8 cellular contexts compared by ENCODE assay signal in the genomic region with DNA sequence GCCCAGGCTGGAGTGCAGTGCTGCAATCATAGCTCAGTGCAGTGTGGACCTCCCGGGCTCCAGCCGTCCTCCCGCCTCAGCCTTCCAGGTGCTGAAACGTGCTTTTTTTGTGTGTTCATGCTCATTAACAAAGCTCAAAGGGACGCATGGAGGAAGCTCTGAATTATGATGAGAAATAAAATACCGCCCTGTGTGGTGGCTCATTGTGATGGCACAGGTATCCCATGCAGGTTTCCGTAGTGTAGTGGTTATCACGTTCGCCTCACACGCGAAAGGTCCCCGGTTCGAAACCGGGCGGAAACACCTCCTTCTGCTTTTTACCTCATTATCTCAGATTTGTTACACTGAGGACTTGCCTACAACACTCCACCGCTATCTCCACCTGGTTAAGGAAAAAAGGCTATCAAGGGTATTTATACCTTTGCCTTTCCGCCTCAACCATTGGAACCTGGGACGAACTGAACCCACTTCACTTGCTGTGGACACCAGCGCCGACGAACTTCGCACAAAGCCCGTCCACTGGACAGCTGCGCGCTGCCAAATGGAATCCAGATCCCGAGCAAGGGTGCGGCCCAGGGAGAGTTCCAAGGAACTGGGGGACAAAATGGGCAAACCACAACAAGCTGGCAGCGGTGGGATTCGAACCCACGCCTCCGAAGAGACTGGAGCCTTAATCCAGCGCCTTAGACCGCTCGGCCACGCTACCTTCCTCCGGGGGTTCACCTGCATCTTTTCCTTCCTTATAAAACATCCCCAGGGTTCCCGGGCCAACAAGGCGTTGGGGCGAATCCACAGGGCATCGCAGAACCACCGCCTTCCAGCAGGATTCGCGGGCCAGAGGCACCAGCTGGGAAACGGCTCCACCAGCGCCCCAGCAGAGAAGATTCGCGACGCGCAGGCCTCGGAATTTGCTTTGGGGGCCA. TPM values are rescaled to one million over a fixed set of nuclear protein-coding genes. Genes with fewer than 3 reads are reported as not detected.
DNase-seq lines count a peak whose midpoint lies in the region; ATAC-seq lines count a peak whose summit lies in the region.

No MANE protein-coding gene starts in this region.

- H3K4me1 ChIP-seq in CD4-positive, alpha-beta memory T cell (ENCODE audit: insufficient read depth, low read length), result peaks cover 17% of the 10 kb centered on the region
- H3K4me1 ChIP-seq in mesodermal cell (ENCODE audit: control insufficient read depth, insufficient read depth, low read length, poor library complexity, severe bottlenecking), result peaks cover 7% of the 10 kb centered on the region

- peaks cover 48% of the 10 kb centered on the region for H3K27me3 ChIP-seq in CD4-positive, alpha-beta memory T cell (ENCODE audit: insufficient read depth, low read length)

- H3K4me3 Mint-ChIP-seq in CD4-positive, alpha-beta memory T cell, result peak overlapping the region; percentile 25 to 89 (median 84)
- peak overlapping the region; percentile 97 for H3K4me3 Mint-ChIP-seq in activated naive CD8-positive, alpha-beta T cell treated with anti-CD3 and anti-CD28 coated beads, Interleukin-2, amount 10 ng/mL, durations not matched to agents 7 days and 5 days

- peaks cover 0 to 9% of the 10 kb centered on the region in 2 donors for H3K36me3 Mint-ChIP-seq in CD4-positive, alpha-beta memory T cell
- H3K36me3 Mint-ChIP-seq in activated naive CD8-positive, alpha-beta T cell treated with anti-CD3 and anti-CD28 coated beads, Interleukin-2, amount 10 ng/mL, durations not matched to agents 7 days and 5 days, result no peaks in the 10 kb centered on the region

- peaks cover 37 to 49% of the 10 kb centered on the region in 2 donors for H3K27me3 Mint-ChIP-seq in CD4-positive, alpha-beta memory T cell
- H3K27me3 Mint-ChIP-seq in activated naive CD8-positive, alpha-beta T cell treated with anti-CD3 and anti-CD28 coated beads, Interleukin-2, amount 10 ng/mL, durations not matched to agents 7 days and 5 days, result peaks cover 18% of the 10 kb centered on the region

- ATAC-seq in GM21717 (IDR thresholded peaks at IDR 0.05; ENCODE audit: unreplicated experiment), result peak; percentile 44
- peak; percentile 82 for ATAC-seq in activated naive CD8-positive, alpha-beta T cell treated with anti-CD3 and anti-CD28 coated beads, Interleukin-2, amount 10 ng/mL, durations not matched to agents 7 days and 5 days (ENCODE audit: low read depth)

- H3K9me3 Mint-ChIP-seq in CD4-positive, alpha-beta memory T cell, result peaks cover 0 to 27% (median 6%) of the 10 kb centered on the region in 8 donors
- H3K9me3 Mint-ChIP-seq in activated naive CD8-positive, alpha-beta T cell treated with anti-CD3 and anti-CD28 coated beads, Interleukin-2, amount 10 ng/mL, durations not matched to agents 7 days and 5 days, result no peaks in the 10 kb centered on the region

- peak; percentile 46 to 67 (median 57) for DNase-seq in CD4-positive, alpha-beta memory T cell
- DNase-seq in NAMALWA (ENCODE audit: low spot score) (peak; percentile 86), NCI-H1930 (lab: John Stamatoyannopoulos, UW) (no peak), HUDEP-2 (lab: John Stamatoyannopoulos, UW; ENCODE audit: unreplicated experiment in 76 of 76) (no peak), NCI-H345 (lab: John Stamatoyannopoulos, UW) (no peak)
- DNase-seq in activated naive CD8-positive, alpha-beta T cell treated with anti-CD3 and anti-CD28 coated beads, Interleukin-2, amount 10 ng/mL, durations not matched to agents 7 days and 5 days, result peak; percentile 70

- peaks cover 7 to 34% (median 23%) of the 10 kb centered on the region in 4 donors for H3K4me1 Mint-ChIP-seq in CD4-positive, alpha-beta memory T cell
- peaks cover 38% of the 10 kb centered on the region for H3K4me1 Mint-ChIP-seq in activated naive CD8-positive, alpha-beta T cell treated with anti-CD3 and anti-CD28 coated beads, Interleukin-2, amount 10 ng/mL, durations not matched to agents 7 days and 5 days

- H3K27ac Mint-ChIP-seq in CD4-positive, alpha-beta memory T cell, result peak overlapping the region in 6 of 7 donors; percentile 64 to 94 (median 73)
- H3K27ac Mint-ChIP-seq in activated naive CD8-positive, alpha-beta T cell treated with anti-CD3 and anti-CD28 coated beads, Interleukin-2, amount 10 ng/mL, durations not matched to agents 7 days and 5 days, result peak overlapping the region; percentile 98

- H3K27ac ChIP-seq in CD4-positive, alpha-beta memory T cell (ENCODE audit: low read depth, low read length), result no peak overlapping the region
- no peak overlapping the region for H3K27ac ChIP-seq in mesodermal cell (ENCODE audit: low read depth, low read length, severe bottlenecking)

- intact Hi-C loops in CD4-positive, alpha-beta memory T cell (cut with micrococcal nuclease), result no loop called here

- no peaks in the 10 kb centered on the region for H3K9me3 ChIP-seq in CD4-positive, alpha-beta memory T cell (ENCODE audit: control insufficient read depth in 1 of 2, low read length in 2 of 2)
- no peaks in the 10 kb centered on the region for H3K9me3 ChIP-seq in mesodermal cell (ENCODE audit: control insufficient read depth, low read length)

- CTCF ChIA-PET in CD4-positive, alpha-beta memory T cell (lab: Charles Lee; ENCODE audit: partially characterized antibody), result interaction anchor here (0.7 to 3.0 kb wide), 7 partner anchors 9 to 33 kb away, joined by 3 to 12 read pairs (median 9); no protein-coding TSS in a partner anchor

- 1 to 3% methylated on average over 41 to 47 of the region's 50 CpGs for WGBS in mesodermal cell (ENCODE audit: insufficient coverage in 2 of 2), 2 experiments

- H3K36me3 ChIP-seq in CD4-positive, alpha-beta memory T cell (ENCODE audit: insufficient read depth, low read length), result no peaks in the 10 kb centered on the region
- H3K36me3 ChIP-seq in mesodermal cell (ENCODE audit: control insufficient read depth, insufficient read depth, low read length), result no peaks in the 10 kb centered on the region

- POLR2A ChIA-PET in CD4-positive, alpha-beta memory T cell (lab: Charles Lee; ENCODE audit: partially characterized antibody), result interaction anchor here (0.9 to 3.6 kb wide), 7 partner anchors 11 to 369 kb away, joined by 3 to 31 read pairs (median 8); partner anchors contain the start of genes TRIM41 and TRIM52
- POLR2A ChIA-PET in activated naive CD8-positive, alpha-beta T cell treated with anti-CD3 and anti-CD28 coated beads, Interleukin-2, amount 10 ng/mL, durations not matched to agents 7 days and 5 days (lab: Charles Lee), result interaction anchor here (0.6 to 3.4 kb wide), 13 partner anchors 9 to 342 kb away, joined by 3 to 23 read pairs (median 6); partner anchors contain the start of genes RACK1 and TRIM7

- H3K4me3 ChIP-seq in CD4-positive, alpha-beta memory T cell (ENCODE audit: low read length in 2 of 2), result no peak overlapping the region
- peak overlapping the region; percentile 19 for H3K4me3 ChIP-seq in mesodermal cell (ENCODE audit: extremely low read depth, insufficient read depth, low read length, poor library complexity, severe bottlenecking)

RNA-seq across cellular contexts. Expression of gene OR2V2, which starts 26.3 kb away (rescaled TPM):
- not detected for total RNA-seq in CD4-positive, alpha-beta memory T cell
- polyA plus RNA-seq in CD4-positive, alpha-beta memory T cell, result not detected
- not detected for total RNA-seq in activated naive CD8-positive, alpha-beta T cell treated with anti-CD3 and anti-CD28 coated beads, Interleukin-2, amount 10 ng/mL, durations not matched to agents 7 days and 5 days
- polyA plus RNA-seq in mesodermal cell (2013, experiment 1 of 2), result not detected
- polyA plus RNA-seq in mesodermal cell (2013, experiment 2 of 2), result not detected

RNA-seq across cellular contexts. Expression of gene TRIM7, which starts 31.3 kb away (rescaled TPM):
- 1 to 10 TPM; 3.3 to 4.2 TPM for total RNA-seq in CD4-positive, alpha-beta memory T cell
- polyA plus RNA-seq in CD4-positive, alpha-beta memory T cell, result under 1 TPM; 0.63 to 0.69 TPM
- total RNA-seq in activated naive CD8-positive, alpha-beta T cell treated with anti-CD3 and anti-CD28 coated beads, Interleukin-2, amount 10 ng/mL, durations not matched to agents 7 days and 5 days, result 1 to 10 TPM; 2.5 to 2.6 TPM
- polyA plus RNA-seq in mesodermal cell (2013, experiment 1 of 2), result 0.37 TPM
- not detected for polyA plus RNA-seq in mesodermal cell (2013, experiment 2 of 2)

RNA-seq across cellular contexts. Expression of gene OR2V1, which starts 42.7 kb away (rescaled TPM):
- not detected for total RNA-seq in CD4-positive, alpha-beta memory T cell
- polyA plus RNA-seq in CD4-positive, alpha-beta memory T cell, result not detected
- not detected for total RNA-seq in activated naive CD8-positive, alpha-beta T cell treated with anti-CD3 and anti-CD28 coated beads, Interleukin-2, amount 10 ng/mL, durations not matched to agents 7 days and 5 days
- polyA plus RNA-seq in mesodermal cell (2013, experiment 1 of 2), result not detected
- polyA plus RNA-seq in mesodermal cell (2013, experiment 2 of 2), result not detected

RNA-seq across cellular contexts. Expression of gene TRIM41, which starts 49.4 kb away (rescaled TPM):
- 10 to 100 TPM; 39.9 to 40.7 TPM for total RNA-seq in CD4-positive, alpha-beta memory T cell
- 1 to 10 TPM; 1.7 to 2.0 TPM for polyA plus RNA-seq in CD4-positive, alpha-beta memory T cell
- 10 to 100 TPM; 44.5 to 49.7 TPM for total RNA-seq in activated naive CD8-positive, alpha-beta T cell treated with anti-CD3 and anti-CD28 coated beads, Interleukin-2, amount 10 ng/mL, durations not matched to agents 7 days and 5 days
- polyA plus RNA-seq in mesodermal cell (2013, experiment 1 of 2), result 16.0 TPM
- 16.1 TPM for polyA plus RNA-seq in mesodermal cell (2013, experiment 2 of 2)

Comparison
In these comparisons a context has a peak if more than half of its experiments do, and no peak if none do; other contexts are left out.
1. DNase-seq: peak in CD4-positive, alpha-beta memory T cell (5 of 5), NAMALWA (single experiment) and activated naive CD8-positive, alpha-beta T cell treated with anti-CD3 and anti-CD28 coated beads, Interleukin-2, amount 10 ng/mL, durations not matched to agents 7 days and 5 days (single experiment); none in NCI-H1930 (0 of 2), HUDEP-2 (0 of 76) and NCI-H345 (single experiment).